8 cellular contexts compared by ENCODE assay signal in genomic region chr4:98143001-98143899, GRCh38. TPM values are rescaled to one million over a fixed set of nuclear protein-coding genes. Genes with fewer than 3 reads are reported as not detected.
DNase-seq lines count a peak whose midpoint lies in the region; ATAC-seq and TF ChIP-seq lines count a peak whose summit lies in the region.

TSS of gene STPG2 (minus strand) at chr4:98143476.

- no peaks in the 10 kb centered on the region for H3K36me3 ChIP-seq in colonic mucosa

- no peaks in the 10 kb centered on the region for H3K9me3 ChIP-seq in colonic mucosa

- H3K27me3 ChIP-seq in colonic mucosa (no peaks in the 10 kb centered on the region), layer of hippocampus (ENCODE audit: control insufficient read depth, insufficient read depth, low read length) (no peaks in the 10 kb centered on the region)

- intact Hi-C loops in colonic mucosa (cut with DNase I), result loop anchor here (5.0 kb wide), 1 partner anchor 114 kb away; no protein-coding TSS in a partner anchor

- peak within 1 kb of the TSS; percentile 62 to 69 for H3K9ac ChIP-seq in colonic mucosa (ENCODE audit: low read depth in 2 of 2, low read length in 2 of 2)

- TF ChIP-seq CTCF in AG09319 (IDR thresholded peaks at IDR 0.05; ENCODE audit: low read depth, low read length) (peak; percentile 48), colonic mucosa (IDR thresholded peaks at IDR 0.05) (peak; percentile 45)

- DNase-seq in AG09319 (ENCODE audit: extremely low read depth, low read depth) (peak; percentile 61), NCI-H446 treated with DMSO at 0.1 percent for 48 hours (lab: John Stamatoyannopoulos, UW) (peak; percentile 73), colonic mucosa (peak; percentile 94)
- peak; percentile 95 for DNase-seq in activated CD4-positive, alpha-beta T cell treated with anti-CD3 and anti-CD28 coated beads for 4 hours
- peak; percentile 78 to 93 (median 88) for DNase-seq in stimulated activated CD4-positive, alpha-beta T cell treated with anti-CD3 and anti-CD28 coated beads, Interleukin-1b, Interleukin-23, amount 100 ng/mL, for 24 hours (ENCODE audit: low read depth in 4 of 4, low spot score in 1 of 4)

- no peaks in the 10 kb centered on the region for H3K4me1 ChIP-seq in colonic mucosa

- peak; percentile 99 for ATAC-seq in GM19023 (IDR thresholded peaks at IDR 0.05; ENCODE audit: unreplicated experiment)
- ATAC-seq in HG03280 (IDR thresholded peaks at IDR 0.05; ENCODE audit: unreplicated experiment), result peak; percentile 100

- H3K27ac ChIP-seq in colonic mucosa (peak within 1 kb of the TSS; percentile 97), layer of hippocampus (ENCODE audit: low read depth, low read length) (peak within 1 kb of the TSS; percentile 91)

- peak within 1 kb of the TSS; percentile 53 for H3K4me3 ChIP-seq in colonic mucosa

RNA-seq across cellular contexts. Expression of gene STPG2, which starts in this region (rescaled TPM):
- total RNA-seq in colonic mucosa, result under 1 TPM in 1 of 2 donors, not detected in 1; 0.19 TPM

Comparison
In these comparisons a context has a peak if more than half of its experiments do, and no peak if none do; other contexts are left out.
1. Peak in every context shown above with its lines: DNase-seq, ATAC-seq, H3K4me3 ChIP-seq and H3K27ac ChIP-seq.
2. Peak in DNase-seq, H3K4me3 ChIP-seq, H3K27ac ChIP-seq and H3K9ac ChIP-seq in colonic mucosa; RNA of the gene not detected or under 1 TPM.